ENCODE assay signal across 11 cellular contexts in genomic region chr22:23552573-23552972, GRCh38. TPM values are rescaled to one million over a fixed set of nuclear protein-coding genes. Genes with fewer than 3 reads are reported as not detected.
"Had no signal": no experiment of that assay in that cellular context is flagged by ENCODE, and none has a peak within 500 bp of the region (broad histone marks: within the 10 kb centered on the region; RNA-seq: fewer than 3 reads in every experiment).

No MANE protein-coding gene starts in this region.

- ATAC-seq: HepG2, K562 had no signal

- H3K4me3 ChIP-seq: K562 had no signal

- H3K27ac ChIP-seq: HL-60, KMS-11 had no signal

- H3K4me3 Mint-ChIP-seq: IgD-negative memory B cell had no signal

- FAIRE-seq: HepG2, HTR-8/SVneo, K562 had no signal

- DNase-seq: IMR-90, KBM-7, KG1 had no signal

- H3K9ac ChIP-seq: KMS-11 had no signal

- H3K4me2 ChIP-seq: KMS-11 had no signal

- H3K4me1 Mint-ChIP-seq: IgD-negative memory B cell had no signal

- H3K27ac Mint-ChIP-seq: IgD-negative memory B cell had no signal

RNA-seq across cellular contexts. Expression of gene IGLL1, which starts 27.5 kb away (rescaled TPM):
- total RNA-seq: HepG2, HT-29, HT1080, IMR-90 had no signal
- polyA plus RNA-seq: HepG2, IgD-negative memory B cell, IMR-90 had no signal
